In genomic region chr13:89153941-89154340, GRCh38 we compare ENCODE assay signal across 9 cellular contexts.
"Had no signal": no experiment of that assay in that cellular context is flagged by ENCODE, and none has a peak within 500 bp of the region (broad histone marks: within the 10 kb centered on the region; RNA-seq: fewer than 3 reads in every experiment).

No MANE protein-coding gene starts in this region.

- ATAC-seq: HCT116, K562 had no signal

- H3K9me3 ChIP-seq: HAP-1 had no signal

- H3K27ac ChIP-seq: GM23248, HL-60 had no signal

- H3K4me3 ChIP-seq: GM23248, HAP-1, K562 had no signal

- H3K9ac ChIP-seq: GM23248 had no signal

- H2AFZ ChIP-seq: GM23248 had no signal

- H3K4me1 ChIP-seq: HAP-1 had no signal

- DNase-seq: GM23248, GOT3, H7, HFFc6, IMR-90 had no signal

- FAIRE-seq: K562 had no signal

- H3K36me3 ChIP-seq: HAP-1 had no signal
